Comparison of ENCODE assay signal across 22 cellular contexts in the genomic region with DNA sequence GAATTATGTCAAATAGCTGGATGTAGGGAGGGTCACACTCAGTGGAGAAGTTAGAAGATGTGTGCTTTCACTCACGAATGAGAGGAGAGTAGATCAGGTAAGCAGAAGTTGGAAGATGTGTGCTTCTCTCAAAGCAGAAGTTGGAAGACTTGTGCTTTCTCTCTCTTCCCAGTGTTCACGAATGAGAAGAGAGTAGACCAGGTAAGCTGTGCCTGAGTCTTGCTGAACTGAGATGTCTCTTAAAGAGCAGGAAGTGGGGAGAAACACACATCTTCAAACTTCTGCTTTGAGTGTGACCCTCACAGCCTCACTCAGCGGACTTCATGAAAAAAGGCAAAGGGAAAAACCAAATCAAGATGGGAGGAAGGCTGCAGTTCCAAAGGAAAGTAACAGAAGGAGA. TPM values are rescaled to one million over a fixed set of nuclear protein-coding genes. Genes with fewer than 3 reads are reported as not detected.
DNase-seq lines count a peak whose midpoint lies in the region; ATAC-seq and TF ChIP-seq lines count a peak whose summit lies in the region.
"Had no signal": no experiment of that assay in that cellular context is flagged by ENCODE, and none has a peak within 500 bp of the region (broad histone marks: within the 10 kb centered on the region; RNA-seq: fewer than 3 reads in every experiment).

No MANE protein-coding gene starts in this region.

- H3K4me1 Mint-ChIP-seq in memory B cell (peaks cover 14% of the 10 kb centered on the region), mesothelial cell of epicardium (no peaks in the 10 kb centered on the region)
- H3K4me1 Mint-ChIP-seq in T-helper 2 cell treated with Interferon-gamma antibody and Interleukin-4, amounts not matched to agents 5 μg/mL and 100 μg/mL, for 36 hours (ENCODE audit: low read depth) = peaks cover 2% of the 10 kb centered on the region
- H3K4me1 Mint-ChIP-seq: GM23338 had no signal

- TF ChIP-seq CTCF in mesothelial cell of epicardium (IDR thresholded peaks at IDR 0.05; ENCODE audit: unreplicated experiment) = no peak

- ATAC-seq in GM18868 (IDR thresholded peaks at IDR 0.05; ENCODE audit: unreplicated experiment) (peak; percentile 58), GM21529 (IDR thresholded peaks at IDR 0.05; ENCODE audit: unreplicated experiment) (peak; percentile 56), HG03139 (IDR thresholded peaks at IDR 0.05; ENCODE audit: unreplicated experiment) (peak; percentile 53), memory B cell (ENCODE audit: low read depth) (peak; percentile 73)
- ATAC-seq: natural killer cell treated with Interleukin-12 subunit alpha and Interleukin-12 subunit beta and Interleukin-15 and Interleukin-18, amount 100 ng/mL, for 72 hours had no signal

- H3K27ac Mint-ChIP-seq in memory B cell (no peak overlapping the region), mesothelial cell of epicardium (no peak overlapping the region)
- no peak overlapping the region for H3K27ac Mint-ChIP-seq in T-helper 2 cell treated with Interferon-gamma antibody and Interleukin-4, amounts not matched to agents 5 μg/mL and 100 μg/mL, for 36 hours
- H3K27ac Mint-ChIP-seq: activated CD4-positive, alpha-beta memory T cell treated with anti-CD3 and anti-CD28 coated beads for 36 hours; activated naive CD4-positive, alpha-beta T cell treated with anti-CD3 and anti-CD28 coated beads for 36 hours; GM23338; natural killer cell treated with Interleukin-12 subunit alpha and Interleukin-12 subunit beta and Interleukin-15 and Interleukin-18, amount 100 ng/mL, for 72 hours had no signal

- H3K36me3 Mint-ChIP-seq in memory B cell = no peaks in the 10 kb centered on the region
- no peaks in the 10 kb centered on the region for H3K36me3 Mint-ChIP-seq in mesothelial cell of epicardium
- H3K36me3 Mint-ChIP-seq in T-helper 2 cell treated with Interferon-gamma antibody and Interleukin-4, amounts not matched to agents 5 μg/mL and 100 μg/mL, for 36 hours (ENCODE audit: low read depth) = no peaks in the 10 kb centered on the region
- H3K36me3 Mint-ChIP-seq: activated CD4-positive, alpha-beta memory T cell treated with anti-CD3 and anti-CD28 coated beads for 36 hours; natural killer cell treated with Interleukin-12 subunit alpha and Interleukin-12 subunit beta and Interleukin-15 and Interleukin-18, amount 100 ng/mL, for 72 hours had no signal

- no peaks in the 10 kb centered on the region for H3K9me3 Mint-ChIP-seq in memory B cell
- H3K9me3 Mint-ChIP-seq in mesothelial cell of epicardium = no peaks in the 10 kb centered on the region
- no peaks in the 10 kb centered on the region for H3K9me3 Mint-ChIP-seq in T-helper 2 cell treated with Interferon-gamma antibody and Interleukin-4, amounts not matched to agents 5 μg/mL and 100 μg/mL, for 36 hours
- H3K9me3 Mint-ChIP-seq: activated CD4-positive, alpha-beta memory T cell treated with anti-CD3 and anti-CD28 coated beads for 36 hours; activated naive CD4-positive, alpha-beta T cell treated with anti-CD3 and anti-CD28 coated beads for 36 hours; GM23338; natural killer cell treated with Interleukin-12 subunit alpha and Interleukin-12 subunit beta and Interleukin-15 and Interleukin-18, amount 100 ng/mL, for 72 hours had no signal

- no peaks in the 10 kb centered on the region for H3K27me3 Mint-ChIP-seq in memory B cell
- H3K27me3 Mint-ChIP-seq in mesothelial cell of epicardium (ENCODE audit: low read depth) = peaks cover 29% of the 10 kb centered on the region
- peaks cover 1% of the 10 kb centered on the region for H3K27me3 Mint-ChIP-seq in T-helper 2 cell treated with Interferon-gamma antibody and Interleukin-4, amounts not matched to agents 5 μg/mL and 100 μg/mL, for 36 hours (ENCODE audit: low read depth)
- H3K27me3 Mint-ChIP-seq: activated CD4-positive, alpha-beta memory T cell treated with anti-CD3 and anti-CD28 coated beads for 36 hours had no signal

- no peak for DNase-seq in memory B cell (ENCODE audit: low spot score in 2 of 2)
- no peak for DNase-seq in mesothelial cell of epicardium (ENCODE audit: low spot score in 2 of 2, unreplicated experiment in 2 of 2)
- no peak for DNase-seq in cerebellum (ENCODE audit: low spot score)
- DNase-seq in T-helper 2 cell treated with Interferon-gamma antibody and Interleukin-4, amounts not matched to agents 5 μg/mL and 100 μg/mL, for 36 hours (ENCODE audit: low spot score) = no peak
- no peak for DNase-seq in NCI-H1694 (lab: John Stamatoyannopoulos, UW)
- DNase-seq: activated CD4-positive, alpha-beta memory T cell treated with anti-CD3 and anti-CD28 coated beads for 36 hours; activated naive CD4-positive, alpha-beta T cell treated with anti-CD3 and anti-CD28 coated beads for 36 hours; activated T-cell treated with anti-CD3 and anti-CD28 coated beads, Interleukin-2, amount 50 U/mL, for 1 hour; AML-193; aorta; central memory CD4-positive, alpha-beta T cell; COR-L47; DND-41; erythroblast; KG1; NCI-H510A treated with DMSO at 0.1 percent for 48 hours; posterior cingulate gyrus had no signal

- H3K4me3 Mint-ChIP-seq in memory B cell = peak overlapping the region; percentile 3
- no peak overlapping the region for H3K4me3 Mint-ChIP-seq in mesothelial cell of epicardium
- no peak overlapping the region for H3K4me3 Mint-ChIP-seq in T-helper 2 cell treated with Interferon-gamma antibody and Interleukin-4, amounts not matched to agents 5 μg/mL and 100 μg/mL, for 36 hours
- H3K4me3 Mint-ChIP-seq: activated CD4-positive, alpha-beta memory T cell treated with anti-CD3 and anti-CD28 coated beads for 36 hours; activated naive CD4-positive, alpha-beta T cell treated with anti-CD3 and anti-CD28 coated beads for 36 hours; GM23338; natural killer cell treated with Interleukin-12 subunit alpha and Interleukin-12 subunit beta and Interleukin-15 and Interleukin-18, amount 100 ng/mL, for 72 hours had no signal

RNA-seq across cellular contexts. Expression of a gene that starts 7.0 kb away (rescaled TPM):
- total RNA-seq in mesothelial cell of epicardium (19.6 to 22.5 TPM (median 21.9 TPM) in 3 replicates), cerebellum (14.5 TPM)
